20 cellular contexts compared by ENCODE assay signal in the genomic region with DNA sequence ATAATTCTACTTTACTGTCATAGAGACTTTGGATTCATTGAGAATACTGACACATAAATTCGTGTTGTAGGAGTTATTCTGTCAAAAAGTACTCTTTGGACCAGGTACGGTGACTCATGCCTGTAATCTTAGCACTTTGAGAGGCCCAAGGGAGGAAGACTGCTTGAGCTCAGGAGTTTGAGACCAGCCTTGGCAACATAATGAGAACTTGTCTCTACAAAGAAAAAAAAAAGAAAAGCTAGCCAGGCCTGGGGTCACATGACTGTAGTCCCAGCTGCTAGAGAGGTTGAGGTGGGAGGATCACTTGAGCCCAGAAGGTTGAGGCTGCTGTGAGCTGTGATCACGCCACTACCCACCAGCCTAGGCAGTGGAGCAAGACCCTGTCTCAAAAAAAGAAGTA. TPM values are rescaled to one million over a fixed set of nuclear protein-coding genes. Genes with fewer than 3 reads are reported as not detected.
DNase-seq lines count a peak whose midpoint lies in the region; TF ChIP-seq lines count a peak whose summit lies in the region.
"Had no signal": no experiment of that assay in that cellular context is flagged by ENCODE, and none has a peak within 500 bp of the region (broad histone marks: within the 10 kb centered on the region; RNA-seq: fewer than 3 reads in every experiment).

No MANE protein-coding gene starts in this region.

- H3K36me3 ChIP-seq in ascending aorta: peaks cover 3 to 9% of the 10 kb centered on the region in 2 donors
- H3K36me3 ChIP-seq in MG63: no peaks in the 10 kb centered on the region

- H3K4me3 ChIP-seq in ascending aorta: no peak overlapping the region
- no peak overlapping the region for H3K4me3 ChIP-seq in MG63
- H3K4me3 ChIP-seq: PC-9 had no signal

- peak overlapping the region; percentile 31 to 49 for H3K27ac ChIP-seq in ascending aorta
- H3K27ac ChIP-seq: PC-9, RWPE1 had no signal

- no peak for TF ChIP-seq CTCF in ascending aorta (IDR thresholded peaks at IDR 0.05)

- H3K27me3 ChIP-seq in ascending aorta (no peaks in the 10 kb centered on the region), MG63 (no peaks in the 10 kb centered on the region)

- intact Hi-C loops in ascending aorta (cut with DNase I): no loop called here

- H3K9me3 ChIP-seq in ascending aorta: no peaks in the 10 kb centered on the region
- no peaks in the 10 kb centered on the region for H3K9me3 ChIP-seq in MG63

- H3K4me1 ChIP-seq in ascending aorta: peaks cover 0 to 2% of the 10 kb centered on the region in 2 donors

- peak; percentile 23 for DNase-seq in DMS53 (lab: John Stamatoyannopoulos, UW)
- no peak for DNase-seq in DMS53 treated with DMSO at 0.1 percent for 48 hours (lab: John Stamatoyannopoulos, UW; ENCODE audit: unreplicated experiment)
- peak; percentile 31 for DNase-seq in HT1080 (ENCODE audit: low read depth)
- DNase-seq in ascending aorta (ENCODE audit: low spot score in 2 of 2): no peak
- peak; percentile 78 for DNase-seq in islet precursor cell
- no peak for DNase-seq in AML-193 (lab: John Stamatoyannopoulos, UW)
- DNase-seq in SW480 (ENCODE audit: low spot score): no peak
- no peak for DNase-seq in MG63
- DNase-seq: CD4-positive, alpha-beta T cell; DMS79 treated with DMSO at 0.1 percent for 48 hours; H7; HFFc6; MM.1S; NCI-H1092 treated with DMSO at 0.1 percent for 48 hours; NCI-H146; NCI-H2029 treated with DMSO at 0.1 percent for 48 hours; NCI-H524; PC-9; SIG-M5 had no signal

RNA-seq across cellular contexts. Expression of gene WDR19, which starts 54.9 kb away (rescaled TPM):
- 3.5 and 3.9 TPM in 2 replicates for total RNA-seq in HT1080 (2014; rRNA removed; shearing (Covaris generic))
- polyA plus RNA-seq in HT1080 (2015; cell fraction: cytosol; rRNA removed): 7.1 and 7.6 TPM in 2 replicates
- polyA plus RNA-seq in HT1080 (2015; cell fraction: nucleus; rRNA removed): 43.9 and 44.1 TPM in 2 replicates
- total RNA-seq in ascending aorta: 28.3 TPM
- total RNA-seq in MG63 (2014; rRNA removed; shearing (Covaris generic); ENCODE audit: low replicate concordance): 4.4 and 15.9 TPM in 2 replicates

Comparison
In these comparisons a context has a peak if more than half of its experiments do, and no peak if none do; other contexts are left out.
1. DNase-seq: peak in DMS53 (single experiment), HT1080 (single experiment) and islet precursor cell (single experiment); none in DMS53 treated with DMSO at 0.1 percent for 48 hours (single experiment), ascending aorta (0 of 2), AML-193 (0 of 2), SW480 (single experiment) and MG63 (single experiment).